14 cellular contexts compared by ENCODE assay signal in the genomic region with DNA sequence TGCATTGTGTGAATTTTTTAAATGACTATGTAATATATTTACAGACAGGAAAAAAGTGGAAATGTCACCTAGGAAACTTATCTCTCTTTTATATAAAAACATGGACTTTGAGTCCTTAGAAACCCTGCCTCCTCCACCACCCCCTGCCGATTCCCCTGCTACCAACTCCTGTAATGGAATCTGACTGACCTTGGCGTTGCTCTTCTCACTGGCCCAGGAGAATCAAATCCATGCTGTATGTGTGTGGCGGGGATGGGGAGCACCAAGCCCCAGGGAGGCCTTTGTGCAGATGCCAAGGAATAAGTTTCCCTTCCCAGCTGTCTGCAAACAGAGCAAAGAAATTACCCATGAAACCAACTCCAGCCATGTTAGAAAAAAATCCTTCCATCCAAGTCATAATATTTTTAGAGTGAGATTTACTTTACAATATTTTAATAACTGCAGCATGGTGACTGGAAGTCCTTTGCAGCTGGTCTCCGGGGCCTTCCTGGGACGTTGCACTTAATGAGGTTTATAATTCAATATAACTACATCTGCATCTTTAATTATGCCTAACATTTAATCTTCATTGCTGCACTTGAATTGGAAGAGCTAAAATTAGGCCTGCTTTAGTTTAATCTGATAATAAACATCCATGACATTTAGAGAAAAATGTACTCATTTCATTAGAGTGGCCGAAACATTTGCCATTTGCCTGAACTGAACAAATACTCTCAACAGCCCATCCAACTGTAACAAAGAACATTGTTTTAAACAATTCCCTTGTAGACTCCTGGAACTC.
DNase-seq lines count a peak whose midpoint lies in the region; ATAC-seq, FAIRE-seq and TF ChIP-seq lines count a peak whose summit lies in the region.
"Had no signal": no experiment of that assay in that cellular context is flagged by ENCODE, and none has a peak within 500 bp of the region (broad histone marks: within the 10 kb centered on the region; RNA-seq: fewer than 3 reads in every experiment).

No MANE protein-coding gene starts in this region.

- H2AFZ ChIP-seq in SK-N-SH (ENCODE audit: low read depth): no peak overlapping the region

- no peak overlapping the region for H3K4me3 ChIP-seq in SK-N-SH (ENCODE audit: low read depth in 2 of 2, low read length in 1 of 2)
- no peak overlapping the region for H3K4me3 ChIP-seq in pancreas

- peak; percentile 35 to 80 (median 70) for ATAC-seq in pancreas
- no peak for ATAC-seq in GM19452 (IDR thresholded peaks at IDR 0.05; ENCODE audit: unreplicated experiment)

- H3K9me3 ChIP-seq in SK-N-SH: no peaks in the 10 kb centered on the region
- H3K9me3 ChIP-seq in pancreas: no peaks in the 10 kb centered on the region

- WGBS in SK-N-SH (ENCODE audit: low lambda C conversion rate): 17% methylated on average over 6 of the region's 6 CpGs
- whole genome bisulfite sequencing in pancreas, 2 donors: 38 to 50% methylated on average over 6 of the region's 6 CpGs

- DNase-seq in DMS79 (lab: John Stamatoyannopoulos, UW): peak; percentile 48
- peak; percentile 58 for DNase-seq in SK-N-SH
- peak; percentile 42 for DNase-seq in iPS-NIHi11 (ENCODE audit: low spot score)
- peak in 1 of 6 donors; percentile 24 for DNase-seq in pancreas
- DNase-seq in KBM-7: no peak
- DNase-seq in NCI-H748 (lab: John Stamatoyannopoulos, UW; ENCODE audit: unreplicated experiment): no peak
- DNase-seq: CD4-positive, alpha-beta T cell; HCEC 1CT; NCI-H1417; NCI-H2029 treated with DMSO at 0.1 percent for 48 hours; NCI-H226; NCI-H526 had no signal

- TF ChIP-seq EP300 in SK-N-SH (IDR thresholded peaks at IDR 0.05; ENCODE audit: borderline replicate concordance in 1 of 2, low read depth in 1 of 2, low read length in 1 of 2): peak in 1 of 2 experiments; percentile 81; a peak in 2 of 4 replicates

- CTCF ChIA-PET in SK-N-SH (lab: Yijun Ruan, JAX): interaction anchor here (0.7 to 2.0 kb wide), 5 partner anchors 8 to 56 kb away, joined by 3 to 7 read pairs (median 3); no protein-coding TSS in a partner anchor

- H3K79me2 ChIP-seq in SK-N-SH (ENCODE audit: insufficient read depth): no peaks in the 10 kb centered on the region

- no peak for FAIRE-seq in pancreas (lab: Jason Lieb, UNC)

- H3K4me1 ChIP-seq in SK-N-SH (ENCODE audit: control insufficient read depth in 1 of 2, insufficient read depth in 2 of 2, low read depth in 1 of 2, low read length in 1 of 2) (peaks cover 0 to 19% of the 10 kb centered on the region in 2 experiments; a peak in 2 of 4 replicates), pancreas (peaks cover 0 to 5% (median 0%) of the 10 kb centered on the region in 3 donors)

- intact Hi-C loops in pancreas (cut with DNase I): no loop called here

- no peak overlapping the region for H3K4me2 ChIP-seq in SK-N-SH

- H3K27ac ChIP-seq in SK-N-SH (ENCODE audit: low read depth in 2 of 2, low read length in 1 of 2) (no peak overlapping the region), pancreas (no peak overlapping the region)
- H3K27ac ChIP-seq: RWPE1 had no signal

- TF ChIP-seq RAD21 in SK-N-SH (IDR thresholded peaks at IDR 0.05; ENCODE audit: low read length): no peak

- no peaks in the 10 kb centered on the region for H3K27me3 ChIP-seq in SK-N-SH (ENCODE audit: insufficient read depth)
- H3K27me3 ChIP-seq in pancreas: no peaks in the 10 kb centered on the region

- no peaks in the 10 kb centered on the region for H4K20me1 ChIP-seq in SK-N-SH (ENCODE audit: insufficient read depth)

- H3F3A ChIP-seq in SK-N-SH (replicated peaks; ENCODE audit: insufficient read depth): no peaks in the 10 kb centered on the region

- in situ Hi-C loops in KBM-7 (cut with MboI; ENCODE audit: low pct_unique_long_range_greater_than_20kb, low sequenced_read_pairs): no loop called here

- H3K36me3 ChIP-seq in SK-N-SH (replicated peaks in 1 of 2; ENCODE audit: control insufficient read depth in 1 of 2, insufficient read depth in 2 of 2, low read length in 1 of 2): no peaks in the 10 kb centered on the region
- H3K36me3 ChIP-seq in pancreas: no peaks in the 10 kb centered on the region

- no peaks in the 10 kb centered on the region for H3K9me2 ChIP-seq in SK-N-SH

- H3K9ac ChIP-seq in SK-N-SH: no peak overlapping the region

- no peak for TF ChIP-seq CTCF in SK-N-SH (IDR thresholded peaks at IDR 0.05)
- no peak for TF ChIP-seq CTCF in pancreas (IDR thresholded peaks at IDR 0.05)

- POLR2A ChIA-PET in SK-N-SH (lab: Yijun Ruan, JAX): no interaction called here

TF ChIP-seq in SK-N-SH, 30 proteins besides CTCF, POLR2A, EP300 and RAD21 (continues in another document):
- TF ChIP-seq SMC3 (IDR thresholded peaks at IDR 0.05; ENCODE audit: low read depth, low read length): no peak
- TF ChIP-seq MAX (IDR thresholded peaks at IDR 0.05; ENCODE audit: low read depth): no peak
- TF ChIP-seq, protein P1, sequence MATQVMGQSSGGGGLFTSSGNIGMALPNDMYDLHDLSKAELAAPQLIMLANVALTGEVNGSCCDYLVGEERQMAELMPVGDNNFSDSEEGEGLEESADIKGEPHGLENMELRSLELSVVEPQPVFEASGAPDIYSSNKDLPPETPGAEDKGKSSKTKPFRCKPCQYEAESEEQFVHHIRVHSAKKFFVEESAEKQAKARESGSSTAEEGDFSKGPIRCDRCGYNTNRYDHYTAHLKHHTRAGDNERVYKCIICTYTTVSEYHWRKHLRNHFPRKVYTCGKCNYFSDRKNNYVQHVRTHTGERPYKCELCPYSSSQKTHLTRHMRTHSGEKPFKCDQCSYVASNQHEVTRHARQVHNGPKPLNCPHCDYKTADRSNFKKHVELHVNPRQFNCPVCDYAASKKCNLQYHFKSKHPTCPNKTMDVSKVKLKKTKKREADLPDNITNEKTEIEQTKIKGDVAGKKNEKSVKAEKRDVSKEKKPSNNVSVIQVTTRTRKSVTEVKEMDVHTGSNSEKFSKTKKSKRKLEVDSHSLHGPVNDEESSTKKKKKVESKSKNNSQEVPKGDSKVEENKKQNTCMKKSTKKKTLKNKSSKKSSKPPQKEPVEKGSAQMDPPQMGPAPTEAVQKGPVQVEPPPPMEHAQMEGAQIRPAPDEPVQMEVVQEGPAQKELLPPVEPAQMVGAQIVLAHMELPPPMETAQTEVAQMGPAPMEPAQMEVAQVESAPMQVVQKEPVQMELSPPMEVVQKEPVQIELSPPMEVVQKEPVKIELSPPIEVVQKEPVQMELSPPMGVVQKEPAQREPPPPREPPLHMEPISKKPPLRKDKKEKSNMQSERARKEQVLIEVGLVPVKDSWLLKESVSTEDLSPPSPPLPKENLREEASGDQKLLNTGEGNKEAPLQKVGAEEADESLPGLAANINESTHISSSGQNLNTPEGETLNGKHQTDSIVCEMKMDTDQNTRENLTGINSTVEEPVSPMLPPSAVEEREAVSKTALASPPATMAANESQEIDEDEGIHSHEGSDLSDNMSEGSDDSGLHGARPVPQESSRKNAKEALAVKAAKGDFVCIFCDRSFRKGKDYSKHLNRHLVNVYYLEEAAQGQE (IDR thresholded peaks at IDR 0.05; ENCODE audit: low read depth, low read length): no peak
- no peak for TF ChIP-seq RFX5 (IDR thresholded peaks at IDR 0.05; ENCODE audit: low read length)
- no peak for TF ChIP-seq FOXJ3 (CRISPR knock-in tag; IDR thresholded peaks at IDR 0.05)
- TF ChIP-seq EZH2phosphoT487 (IDR thresholded peaks at IDR 0.05; ENCODE audit: borderline replicate concordance, low read depth): no peak
- TF ChIP-seq ZBTB33 (IDR thresholded peaks at IDR 0.05; ENCODE audit: borderline replicate concordance, low read depth): no peak
- TF ChIP-seq, protein P2, sequence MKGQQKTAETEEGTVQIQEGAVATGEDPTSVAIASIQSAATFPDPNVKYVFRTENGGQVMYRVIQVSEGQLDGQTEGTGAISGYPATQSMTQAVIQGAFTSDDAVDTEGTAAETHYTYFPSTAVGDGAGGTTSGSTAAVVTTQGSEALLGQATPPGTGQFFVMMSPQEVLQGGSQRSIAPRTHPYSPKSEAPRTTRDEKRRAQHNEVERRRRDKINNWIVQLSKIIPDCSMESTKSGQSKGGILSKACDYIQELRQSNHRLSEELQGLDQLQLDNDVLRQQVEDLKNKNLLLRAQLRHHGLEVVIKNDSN (IDR thresholded peaks at IDR 0.05; ENCODE audit: borderline replicate concordance, low read depth): no peak
- TF ChIP-seq, protein P3, sequence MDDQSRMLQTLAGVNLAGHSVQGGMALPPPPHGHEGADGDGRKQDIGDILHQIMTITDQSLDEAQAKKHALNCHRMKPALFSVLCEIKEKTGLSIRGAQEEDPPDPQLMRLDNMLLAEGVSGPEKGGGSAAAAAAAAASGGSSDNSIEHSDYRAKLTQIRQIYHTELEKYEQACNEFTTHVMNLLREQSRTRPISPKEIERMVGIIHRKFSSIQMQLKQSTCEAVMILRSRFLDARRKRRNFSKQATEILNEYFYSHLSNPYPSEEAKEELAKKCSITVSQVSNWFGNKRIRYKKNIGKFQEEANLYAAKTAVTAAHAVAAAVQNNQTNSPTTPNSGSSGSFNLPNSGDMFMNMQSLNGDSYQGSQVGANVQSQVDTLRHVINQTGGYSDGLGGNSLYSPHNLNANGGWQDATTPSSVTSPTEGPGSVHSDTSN (IDR thresholded peaks at IDR 0.05): no peak
- no peak for TF ChIP-seq TEAD4 (IDR thresholded peaks at IDR 0.05; ENCODE audit: borderline replicate concordance, insufficient read depth)
- TF ChIP-seq CHD2 (IDR thresholded peaks at IDR 0.05; ENCODE audit: low read length, partially characterized antibody): peak; percentile 38
- no peak for TF ChIP-seq MEF2A (IDR thresholded peaks at IDR 0.05; ENCODE audit: borderline replicate concordance, low read depth)

Comparison
In these comparisons a context has a peak if more than half of its experiments do, and no peak if none do; other contexts are left out.
1. DNase-seq: peak in DMS79 (single experiment), SK-N-SH (single experiment) and iPS-NIHi11 (single experiment); none in KBM-7 (single experiment) and NCI-H748 (single experiment).